ENCODE assay signal across 8 cellular contexts in genomic region chr7:5527387-5528070, GRCh38. TPM values are rescaled to one million over a fixed set of nuclear protein-coding genes. Genes with fewer than 3 reads are reported as not detected.
A peak's percentile ranks its signal among the peaks of the same experiment; 100 is the strongest.
DNase-seq lines count a peak whose midpoint lies in the region; ATAC-seq lines count a peak whose summit lies in the region.
"Not testable (repeated sequence)": the region's sequence is repeated elsewhere in the genome, so short reads cannot be mapped to it uniquely, and the experiment has no call there.

No MANE protein-coding gene starts in this region.

- H3K4me1 Mint-ChIP-seq in activated naive CD4-positive, alpha-beta T cell treated with anti-CD3 and anti-CD28 coated beads, Interleukin-2, amount 50 U/mL, for 24 hours, result peaks cover 40% of the 10 kb centered on the region
- H3K4me1 Mint-ChIP-seq in naive thymus-derived CD8-positive, alpha-beta T cell, result peaks cover 22 to 58% (median 44%) of the 10 kb centered on the region in 4 donors
- peaks cover 65% of the 10 kb centered on the region for H3K4me1 Mint-ChIP-seq in stimulated activated effector memory CD8-positive, alpha-beta T cell treated with anti-CD3 and anti-CD28 coated beads, Interleukin-12 subunit alpha, Interleukin-12 subunit beta, amount 100 ng/mL, for 72 hours

- WGBS in iPS DF 6.9 (ENCODE audit: insufficient coverage, insufficient read length), result no CpG with 5 or more reads among the region's 19 CpGs

- ATAC-seq in naive thymus-derived CD8-positive, alpha-beta T cell; stimulated activated effector memory CD8-positive, alpha-beta T cell treated with anti-CD3 and anti-CD28 coated beads, Interleukin-12 subunit alpha, Interleukin-12 subunit beta, amount 100 ng/mL, for 72 hours: not testable (repeated sequence)

- peaks cover 60% of the 10 kb centered on the region for H3K36me3 ChIP-seq in BLaER1
- peaks cover 66% of the 10 kb centered on the region for H3K36me3 ChIP-seq in HAP-1 (replicated peaks)
- H3K36me3 ChIP-seq in effector memory CD4-positive, alpha-beta T cell (ENCODE audit: control insufficient read depth, insufficient read depth, low read length), result peaks cover 36% of the 10 kb centered on the region
- H3K36me3 ChIP-seq in iPS DF 6.9 (ENCODE audit: control insufficient read depth, insufficient read depth, low read length), result peaks cover 48% of the 10 kb centered on the region

- H3K27ac Mint-ChIP-seq in activated naive CD4-positive, alpha-beta T cell treated with anti-CD3 and anti-CD28 coated beads, Interleukin-2, amount 50 U/mL, for 24 hours, result peak overlapping the region; percentile 94
- H3K27ac Mint-ChIP-seq in naive thymus-derived CD8-positive, alpha-beta T cell, result peak overlapping the region; percentile 91 to 99 (median 96)
- H3K27ac Mint-ChIP-seq in stimulated activated effector memory CD8-positive, alpha-beta T cell treated with anti-CD3 and anti-CD28 coated beads, Interleukin-12 subunit alpha, Interleukin-12 subunit beta, amount 100 ng/mL, for 72 hours, result peak overlapping the region; percentile 99

- H3K4me2 ChIP-seq in BLaER1, result peak overlapping the region; percentile 96

- peak overlapping the region; percentile 96 for H3K4me3 ChIP-seq in BLaER1
- peak overlapping the region; percentile 97 for H3K4me3 ChIP-seq in HAP-1
- H3K4me3 ChIP-seq in effector memory CD4-positive, alpha-beta T cell (ENCODE audit: insufficient read depth, low read depth, low read length, poor library complexity, severe bottlenecking), result peak overlapping the region; percentile 67
- H3K4me3 ChIP-seq in iPS DF 6.9 (ENCODE audit: low read length), result peak overlapping the region; percentile 96; the same call in 1 of the 2 replicates

- POLR2A ChIA-PET in naive thymus-derived CD8-positive, alpha-beta T cell (lab: Charles Lee), result interaction anchor here (0.6 to 1.8 kb wide), 6 partner anchors 9 to 174 kb away, joined by 3 to 7 read pairs (median 4); no protein-coding TSS in a partner anchor

- H3K4me3 Mint-ChIP-seq in activated naive CD4-positive, alpha-beta T cell treated with anti-CD3 and anti-CD28 coated beads, Interleukin-2, amount 50 U/mL, for 24 hours, result peak overlapping the region; percentile 95
- H3K4me3 Mint-ChIP-seq in naive thymus-derived CD8-positive, alpha-beta T cell, result peak overlapping the region; percentile 95 to 100 (median 98)
- peak overlapping the region; percentile 96 for H3K4me3 Mint-ChIP-seq in stimulated activated effector memory CD8-positive, alpha-beta T cell treated with anti-CD3 and anti-CD28 coated beads, Interleukin-12 subunit alpha, Interleukin-12 subunit beta, amount 100 ng/mL, for 72 hours

- H3K9me3 ChIP-seq in BLaER1; HAP-1; effector memory CD4-positive, alpha-beta T cell (ENCODE audit: control insufficient read depth, low read length); iPS DF 6.9 (ENCODE audit: control insufficient read depth, insufficient read depth, low read length): not testable (repeated sequence)

- H3K27ac ChIP-seq in BLaER1, result peak overlapping the region; percentile 99; the same call in 1 of the 2 replicates
- peak overlapping the region; percentile 74 for H3K27ac ChIP-seq in effector memory CD4-positive, alpha-beta T cell (ENCODE audit: insufficient read depth, low read length, poor library complexity, severe bottlenecking)
- H3K27ac ChIP-seq in iPS DF 6.9 (ENCODE audit: low read length), result not testable (repeated sequence)

- H4K20me1 ChIP-seq in BLaER1, result peaks cover 70% of the 10 kb centered on the region

- H3K27me3 Mint-ChIP-seq in activated naive CD4-positive, alpha-beta T cell treated with anti-CD3 and anti-CD28 coated beads, Interleukin-2, amount 50 U/mL, for 24 hours; naive thymus-derived CD8-positive, alpha-beta T cell: not testable (repeated sequence)

- peaks cover 21% of the 10 kb centered on the region for H3K36me3 Mint-ChIP-seq in activated naive CD4-positive, alpha-beta T cell treated with anti-CD3 and anti-CD28 coated beads, Interleukin-2, amount 50 U/mL, for 24 hours
- H3K36me3 Mint-ChIP-seq in naive thymus-derived CD8-positive, alpha-beta T cell, result peaks cover 20 to 44% (median 34%) of the 10 kb centered on the region in 3 donors
- H3K36me3 Mint-ChIP-seq in stimulated activated effector memory CD8-positive, alpha-beta T cell treated with anti-CD3 and anti-CD28 coated beads, Interleukin-12 subunit alpha, Interleukin-12 subunit beta, amount 100 ng/mL, for 72 hours, result peaks cover 98% of the 10 kb centered on the region

- H3K4me1 ChIP-seq in BLaER1 (peaks cover 65% of the 10 kb centered on the region), HAP-1 (peaks cover 28% of the 10 kb centered on the region)
- H3K4me1 ChIP-seq in effector memory CD4-positive, alpha-beta T cell (ENCODE audit: control insufficient read depth, insufficient read depth, low read length, poor library complexity, severe bottlenecking), result peaks cover 11% of the 10 kb centered on the region
- H3K4me1 ChIP-seq in iPS DF 6.9 (ENCODE audit: control insufficient read depth, insufficient read depth, low read length), result not testable (repeated sequence)

- H3K9ac ChIP-seq in BLaER1, result peak overlapping the region; percentile 100

- in situ Hi-C loops in HAP-1 (cut with MboI; ENCODE audit: low sequenced_read_pairs), result not testable (repeated sequence)

- H3K9me3 Mint-ChIP-seq in activated naive CD4-positive, alpha-beta T cell treated with anti-CD3 and anti-CD28 coated beads, Interleukin-2, amount 50 U/mL, for 24 hours; naive thymus-derived CD8-positive, alpha-beta T cell; stimulated activated effector memory CD8-positive, alpha-beta T cell treated with anti-CD3 and anti-CD28 coated beads, Interleukin-12 subunit alpha, Interleukin-12 subunit beta, amount 100 ng/mL, for 72 hours: not testable (repeated sequence)

- not testable (repeated sequence) for H3K27me3 ChIP-seq in BLaER1; HAP-1 (ENCODE audit: low read depth); effector memory CD4-positive, alpha-beta T cell (replicated peaks; ENCODE audit: control insufficient read depth, insufficient read depth, low read length, poor library complexity, severe bottlenecking); iPS DF 6.9 (ENCODE audit: control insufficient read depth, insufficient read depth, low read length)

- DNase-seq in HAP-1 (ENCODE audit: low spot score in 2 of 2) (peak in 1 of 2 experiments; percentile 51), SK-N-DZ (ENCODE audit: low spot score) (peak; percentile 42)
- DNase-seq in effector memory CD4-positive, alpha-beta T cell; iPS DF 6.9 (ENCODE audit: low read depth, low spot score); stimulated activated effector memory CD8-positive, alpha-beta T cell treated with anti-CD3 and anti-CD28 coated beads, Interleukin-12 subunit alpha, Interleukin-12 subunit beta, amount 100 ng/mL, for 72 hours (ENCODE audit: low spot score in 2 of 2): not testable (repeated sequence)
- peak in 1 of 10 donors; percentile 9 for DNase-seq in naive thymus-derived CD8-positive, alpha-beta T cell

RNA-seq across cellular contexts. Expression of gene ACTB, which starts 2.9 kb away (rescaled TPM):
- 1,790 and 2,058 TPM in 2 replicates for polyA plus RNA-seq in SK-N-DZ (2014; cell fraction: cytosol; rRNA removed)
- polyA plus RNA-seq in SK-N-DZ (2014; cell fraction: nucleus; rRNA removed), result 1,150 and 2,442 TPM in 2 replicates
- total RNA-seq in naive thymus-derived CD8-positive, alpha-beta T cell, result 1,000 to 10,000 TPM; 2,640 to 2,674 TPM
- over 10,000 TPM; 13,269 to 13,922 (median 13,518) TPM for polyA plus RNA-seq in naive thymus-derived CD8-positive, alpha-beta T cell

RNA-seq across cellular contexts. Expression of gene FBXL18, which starts 13.9 kb away (rescaled TPM):
- 6.6 and 10.6 TPM in 2 replicates for polyA plus RNA-seq in SK-N-DZ (2014; cell fraction: cytosol; rRNA removed)
- polyA plus RNA-seq in SK-N-DZ (2014; cell fraction: nucleus; rRNA removed), result 4.4 and 5.9 TPM in 2 replicates
- 1 to 10 TPM; 8.1 to 9.1 TPM for total RNA-seq in naive thymus-derived CD8-positive, alpha-beta T cell
- 1 to 10 TPM in 1 of 3 donors, under 1 TPM in 2; 0.47 to 1.1 (median 0.87) TPM for polyA plus RNA-seq in naive thymus-derived CD8-positive, alpha-beta T cell
